Comparison of ENCODE assay signal across 1 cellular context in genomic region chr2:237691200-237691907, GRCh38.
TF ChIP-seq lines count a peak whose summit lies in the region.

No MANE protein-coding gene starts in this region.

TF ChIP-seq in HepG2, 621 proteins besides CTCF, POLR2A, EP300 and RAD21 (continued from another document):
- no peak for TF ChIP-seq ZNF318 (CRISPR knock-in tag; IDR thresholded peaks at IDR 0.05)
- TF ChIP-seq POLR2AphosphoS5 (IDR thresholded peaks at IDR 0.05; ENCODE audit: low read depth, low read length) = no peak
- TF ChIP-seq ZNF737 (CRISPR knock-in tag; IDR thresholded peaks at IDR 0.05; ENCODE audit: borderline replicate concordance) = no peak
- 0 out of 2 replicates have a peak, but pooled peaks have one; percentile 34 for TF ChIP-seq ZBTB7B (CRISPR knock-in tag; IDR thresholded peaks at IDR 0.05)
- TF ChIP-seq EHMT2 (IDR thresholded peaks at IDR 0.05; ENCODE audit: borderline replicate concordance, low read depth, low read length) = no peak
- no peak for TF ChIP-seq ZNF75D (CRISPR knock-in tag; IDR thresholded peaks at IDR 0.05; ENCODE audit: borderline replicate concordance)
- no peak for TF ChIP-seq KLF13 (CRISPR knock-in tag; IDR thresholded peaks at IDR 0.05)
- no peak for TF ChIP-seq ZNF331 (CRISPR knock-in tag; IDR thresholded peaks at IDR 0.05)
- TF ChIP-seq ZNF34 (CRISPR knock-in tag; IDR thresholded peaks at IDR 0.05; ENCODE audit: borderline replicate concordance) = no peak
- 0 out of 2 replicates have a peak, but pooled peaks have one; percentile 24 for TF ChIP-seq ZNF776 (CRISPR knock-in tag; IDR thresholded peaks at IDR 0.05)
- no peak for TF ChIP-seq HNRNPH1 (optimal IDR thresholded peaks at IDR 0.05; ENCODE audit: low read depth, low read length)
- no peak for TF ChIP-seq CHCHD3 (CRISPR knock-in tag; IDR thresholded peaks at IDR 0.05)
- no peak for TF ChIP-seq TCF7L2 (IDR thresholded peaks at IDR 0.05; ENCODE audit: low read depth, low read length)
- no peak for TF ChIP-seq NBN (conservative IDR thresholded peaks at IDR 0.05)
- no peak for TF ChIP-seq MTA3 (CRISPR knock-in tag; IDR thresholded peaks at IDR 0.05)
- TF ChIP-seq THAP11 (CRISPR knock-in tag; IDR thresholded peaks at IDR 0.05) = no peak
- TF ChIP-seq ZNF407 (CRISPR knock-in tag; IDR thresholded peaks at IDR 0.05; ENCODE audit: not compliant biosample characterization) = no peak
- TF ChIP-seq ZSCAN12 (CRISPR knock-in tag; IDR thresholded peaks at IDR 0.05) = no peak
- TF ChIP-seq EEA1 (CRISPR knock-in tag; IDR thresholded peaks at IDR 0.05; ENCODE audit: borderline replicate concordance) = no peak
- no peak for TF ChIP-seq SAFB2 (CRISPR knock-in tag; IDR thresholded peaks at IDR 0.05; ENCODE audit: borderline replicate concordance, low read depth)
- peak; percentile 34 for TF ChIP-seq TEAD3 (CRISPR knock-in tag; optimal IDR thresholded peaks at IDR 0.05; ENCODE audit: borderline replicate concordance)
- TF ChIP-seq HBP1 (CRISPR knock-in tag; IDR thresholded peaks at IDR 0.05; ENCODE audit: low read depth) = no peak
- no peak for TF ChIP-seq ZNF670 (CRISPR knock-in tag; IDR thresholded peaks at IDR 0.05; ENCODE audit: borderline replicate concordance)
- TF ChIP-seq ZNF839 (CRISPR knock-in tag; IDR thresholded peaks at IDR 0.05; ENCODE audit: borderline replicate concordance) = 0 out of 2 replicates have a peak, but pooled peaks have one; percentile 30
- TF ChIP-seq EZH2 (conservative IDR thresholded peaks at IDR 0.05; ENCODE audit: low read depth, low read length) = no peak
- no peak for TF ChIP-seq TFDP2 (CRISPR knock-in tag; IDR thresholded peaks at IDR 0.05)
- TF ChIP-seq ZNF589 (CRISPR knock-in tag; conservative IDR thresholded peaks at IDR 0.05) = no peak
- TF ChIP-seq ZZZ3 (CRISPR knock-in tag; IDR thresholded peaks at IDR 0.05; ENCODE audit: borderline replicate concordance) = no peak
- TF ChIP-seq ZBTB33 (CRISPR knock-in tag; IDR thresholded peaks at IDR 0.05) = peak; percentile 68; the same call in 1 of the 2 replicates
- no peak for TF ChIP-seq SIN3A (IDR thresholded peaks at IDR 0.05; ENCODE audit: borderline replicate concordance, low read depth, low read length)
- no peak for TF ChIP-seq ZNF503 (CRISPR knock-in tag; IDR thresholded peaks at IDR 0.05)
- TF ChIP-seq RAD51 (IDR thresholded peaks at IDR 0.05; ENCODE audit: borderline replicate concordance) = no peak
